In the genomic region with DNA sequence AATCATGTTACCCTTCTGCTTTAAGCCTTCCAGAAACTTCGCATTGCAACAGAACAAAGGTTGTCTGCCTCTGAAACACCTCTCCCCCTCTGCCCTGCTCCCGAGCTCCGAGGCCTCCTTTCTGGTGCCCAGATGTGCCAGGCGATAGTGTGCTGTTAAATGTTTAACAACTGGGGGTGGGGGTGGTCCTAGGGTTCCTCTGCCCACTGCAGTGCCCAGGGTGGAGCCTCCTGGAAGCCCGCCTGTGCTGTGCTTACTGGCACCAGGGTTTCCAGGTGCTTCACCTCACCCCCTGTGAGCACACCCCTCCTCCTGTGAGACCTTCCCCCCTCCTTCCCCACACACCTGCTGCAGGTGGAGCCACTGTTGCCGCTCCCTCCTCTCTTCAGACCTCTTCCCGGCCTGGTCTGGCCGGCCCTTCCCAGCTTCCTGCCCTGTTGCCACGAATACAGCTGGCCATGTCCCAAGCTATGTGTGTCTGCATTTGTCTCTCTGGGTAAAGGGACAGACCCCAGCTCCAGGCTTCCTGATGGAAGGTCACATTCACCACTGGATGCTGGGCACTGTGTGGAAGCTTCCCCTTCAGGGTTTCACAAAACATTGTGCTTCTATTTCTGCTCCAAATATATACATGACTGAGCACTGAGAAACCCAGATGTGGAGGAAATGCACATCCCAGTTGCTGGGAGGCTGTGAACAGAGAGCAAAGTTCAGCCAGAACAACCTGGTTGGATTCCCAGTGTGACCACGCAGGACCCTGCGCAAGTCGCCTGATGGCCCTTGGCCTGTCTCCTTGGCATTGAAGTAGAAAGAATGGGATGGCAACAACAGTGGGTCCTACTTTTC, we compare ENCODE assay signal across 1 cellular context.
TF ChIP-seq lines count a peak whose summit lies in the region.

No MANE protein-coding gene starts in this region.

TF ChIP-seq in HepG2, 621 proteins besides CTCF, POLR2A, EP300 and RAD21 (continued from another document):
- TF ChIP-seq ZNF646 (CRISPR knock-in tag; IDR thresholded peaks at IDR 0.05) (no peak), ZNF33B (CRISPR knock-in tag; IDR thresholded peaks at IDR 0.05) (no peak), ZBED4 (CRISPR knock-in tag; IDR thresholded peaks at IDR 0.05; ENCODE audit: borderline replicate concordance) (no peak), CHD2 (IDR thresholded peaks at IDR 0.05; ENCODE audit: low read depth, low read length) (no peak), DPF2 (CRISPR knock-in tag; IDR thresholded peaks at IDR 0.05; ENCODE audit: borderline replicate concordance, low read depth) (no peak), ZBTB42 (CRISPR knock-in tag; IDR thresholded peaks at IDR 0.05) (no peak), ZNF160 (CRISPR knock-in tag; IDR thresholded peaks at IDR 0.05) (no peak), MYC (CRISPR knock-in tag; IDR thresholded peaks at IDR 0.05; ENCODE audit: borderline replicate concordance) (no peak)
- TF ChIP-seq, protein P1, sequence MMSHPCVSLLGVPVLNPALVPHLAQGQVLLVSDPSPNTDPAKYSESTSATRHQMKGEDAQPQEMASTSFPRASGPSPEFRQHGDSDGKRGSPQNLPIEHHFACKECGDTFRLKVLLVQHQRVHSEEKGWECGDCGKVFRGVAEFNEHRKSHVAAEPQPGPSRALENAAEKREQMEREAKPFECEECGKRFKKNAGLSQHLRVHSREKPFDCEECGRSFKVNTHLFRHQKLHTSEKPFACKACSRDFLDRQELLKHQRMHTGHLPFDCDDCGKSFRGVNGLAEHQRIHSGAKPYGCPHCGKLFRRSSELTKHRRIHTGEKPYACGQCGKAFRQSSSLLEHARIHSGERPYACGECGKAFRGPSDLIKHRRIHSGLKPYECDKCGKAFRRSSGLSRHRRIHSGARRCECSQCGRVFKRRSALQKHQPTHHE (CRISPR knock-in tag; IDR thresholded peaks at IDR 0.05; ENCODE audit: borderline replicate concordance): no peak
